In the genomic region with DNA sequence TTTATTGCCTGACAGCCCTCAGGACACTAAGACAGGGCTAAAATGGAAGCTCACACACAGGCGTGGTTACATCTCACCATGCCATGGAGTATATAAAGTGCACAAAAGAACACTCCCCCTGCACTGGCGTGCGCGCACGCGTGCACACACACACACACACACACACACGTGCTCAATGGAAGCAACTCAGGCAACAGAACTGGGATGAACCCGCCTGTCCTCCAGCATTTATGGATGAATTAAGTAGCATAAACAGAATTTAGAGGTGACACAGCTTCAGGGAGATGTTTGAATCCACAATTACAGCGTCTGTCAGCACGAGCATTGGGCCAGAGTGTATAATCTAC, we compare ENCODE assay signal across 17 cellular contexts.
"Had no signal": no experiment of that assay in that cellular context is flagged by ENCODE, and none has a peak within 500 bp of the region (broad histone marks: within the 10 kb centered on the region; RNA-seq: fewer than 3 reads in every experiment).

No MANE protein-coding gene starts in this region.

- H3K9me3 Mint-ChIP-seq: effector memory CD8-positive, alpha-beta T cell; stimulated activated effector memory CD8-positive, alpha-beta T cell treated with anti-CD3 and anti-CD28 coated beads, Interleukin-12 subunit alpha, Interleukin-12 subunit beta, amount 100 ng/mL, for 72 hours had no signal

- H3K27ac Mint-ChIP-seq: effector memory CD8-positive, alpha-beta T cell; natural killer cell; progenitor cell of endocrine pancreas; stimulated activated effector memory CD8-positive, alpha-beta T cell treated with anti-CD3 and anti-CD28 coated beads, Interleukin-12 subunit alpha, Interleukin-12 subunit beta, amount 100 ng/mL, for 72 hours had no signal

- H3K4me3 Mint-ChIP-seq: effector memory CD8-positive, alpha-beta T cell; natural killer cell; stimulated activated effector memory CD8-positive, alpha-beta T cell treated with anti-CD3 and anti-CD28 coated beads, Interleukin-12 subunit alpha, Interleukin-12 subunit beta, amount 100 ng/mL, for 72 hours had no signal

- H3K4me1 ChIP-seq: gastrocnemius medialis, lower lobe of right lung, parathyroid adenoma, thyroid gland had no signal

- H3K27me3 ChIP-seq: gastrocnemius medialis, thyroid gland had no signal

- H3K4me3 ChIP-seq: gastrocnemius medialis, lower lobe of right lung, stomach, thyroid gland had no signal

- H3K9ac ChIP-seq: parathyroid adenoma had no signal

- H3K79me2 ChIP-seq: parathyroid adenoma had no signal

- H3K27ac ChIP-seq: gastrocnemius medialis, lower lobe of right lung, parathyroid adenoma, stomach, thyroid gland had no signal

- ATAC-seq: effector memory CD8-positive, alpha-beta T cell; gastrocnemius medialis; left ventricle myocardium superior; lower lobe of right lung; natural killer cell; sciatic nerve had no signal

- H3K36me3 ChIP-seq: gastrocnemius medialis, lower lobe of right lung, stomach, thyroid gland had no signal

- H3K9me3 ChIP-seq: gastrocnemius medialis, lower lobe of right lung, stomach, thyroid gland had no signal

- H3K36me3 Mint-ChIP-seq: natural killer cell had no signal

- DNase-seq: cortex of kidney; effector memory CD8-positive, alpha-beta T cell; gastrocnemius medialis; head of caudate nucleus; left ventricle myocardium superior; lower lobe of right lung; natural killer cell; stimulated activated CD4-positive, alpha-beta T cell treated with anti-CD3 and anti-CD28 coated beads, Interleukin-2, amount 100 ng/mL, for 24 hours; stimulated activated CD4-positive, alpha-beta T cell treated with anti-CD3 and anti-CD28 coated beads, Interleukin-4, amount 100 ng/mL, for 24 hours; stimulated activated naive CD4-positive, alpha-beta T cell treated with Interleukin-2 at 50 U/mL for 16 hours; stomach; thyroid gland; trophoblast cell had no signal

- H2AFZ ChIP-seq: parathyroid adenoma had no signal
